In the genomic region with DNA sequence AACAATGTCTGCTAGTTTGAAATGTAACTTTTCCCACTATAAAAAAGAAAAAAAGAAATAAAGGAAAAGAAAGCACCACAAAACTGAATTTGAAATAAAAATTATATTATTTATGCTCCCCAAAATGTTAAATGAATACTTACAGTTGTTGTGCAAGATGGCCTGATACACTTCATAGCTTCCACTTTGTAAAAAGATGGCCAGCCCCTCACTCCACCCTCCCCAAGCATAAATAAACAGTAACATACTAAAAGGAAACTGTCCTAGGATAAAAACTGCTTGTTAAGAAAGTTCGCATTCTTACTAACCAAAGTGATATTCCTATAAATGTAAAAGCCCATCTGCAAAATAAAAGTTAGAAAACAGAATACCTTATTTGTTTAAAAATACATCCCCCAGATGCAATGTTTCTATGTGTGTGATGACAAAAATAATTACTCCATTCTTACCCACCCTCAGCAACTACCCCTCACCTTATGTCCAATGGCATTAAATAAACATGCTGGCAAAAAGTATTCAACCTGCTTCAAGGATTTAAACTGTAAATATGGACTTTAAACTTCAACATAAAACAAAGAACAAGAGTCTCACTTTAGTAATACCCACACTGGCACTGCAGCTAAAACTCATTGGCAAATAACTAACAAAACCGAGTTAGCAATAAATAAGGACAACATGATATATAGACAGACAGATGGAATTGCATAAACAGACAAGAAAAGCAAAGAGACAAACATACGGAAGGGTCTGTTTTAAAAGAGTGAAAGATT, we compare ENCODE assay signal across 1 cellular context.
TF ChIP-seq lines count a peak whose summit lies in the region.

No MANE protein-coding gene starts in this region.

TF ChIP-seq in A549, 52 proteins besides CTCF, POLR2A, EP300 and RAD21 (continued from another document):
- TF ChIP-seq, protein P1, sequence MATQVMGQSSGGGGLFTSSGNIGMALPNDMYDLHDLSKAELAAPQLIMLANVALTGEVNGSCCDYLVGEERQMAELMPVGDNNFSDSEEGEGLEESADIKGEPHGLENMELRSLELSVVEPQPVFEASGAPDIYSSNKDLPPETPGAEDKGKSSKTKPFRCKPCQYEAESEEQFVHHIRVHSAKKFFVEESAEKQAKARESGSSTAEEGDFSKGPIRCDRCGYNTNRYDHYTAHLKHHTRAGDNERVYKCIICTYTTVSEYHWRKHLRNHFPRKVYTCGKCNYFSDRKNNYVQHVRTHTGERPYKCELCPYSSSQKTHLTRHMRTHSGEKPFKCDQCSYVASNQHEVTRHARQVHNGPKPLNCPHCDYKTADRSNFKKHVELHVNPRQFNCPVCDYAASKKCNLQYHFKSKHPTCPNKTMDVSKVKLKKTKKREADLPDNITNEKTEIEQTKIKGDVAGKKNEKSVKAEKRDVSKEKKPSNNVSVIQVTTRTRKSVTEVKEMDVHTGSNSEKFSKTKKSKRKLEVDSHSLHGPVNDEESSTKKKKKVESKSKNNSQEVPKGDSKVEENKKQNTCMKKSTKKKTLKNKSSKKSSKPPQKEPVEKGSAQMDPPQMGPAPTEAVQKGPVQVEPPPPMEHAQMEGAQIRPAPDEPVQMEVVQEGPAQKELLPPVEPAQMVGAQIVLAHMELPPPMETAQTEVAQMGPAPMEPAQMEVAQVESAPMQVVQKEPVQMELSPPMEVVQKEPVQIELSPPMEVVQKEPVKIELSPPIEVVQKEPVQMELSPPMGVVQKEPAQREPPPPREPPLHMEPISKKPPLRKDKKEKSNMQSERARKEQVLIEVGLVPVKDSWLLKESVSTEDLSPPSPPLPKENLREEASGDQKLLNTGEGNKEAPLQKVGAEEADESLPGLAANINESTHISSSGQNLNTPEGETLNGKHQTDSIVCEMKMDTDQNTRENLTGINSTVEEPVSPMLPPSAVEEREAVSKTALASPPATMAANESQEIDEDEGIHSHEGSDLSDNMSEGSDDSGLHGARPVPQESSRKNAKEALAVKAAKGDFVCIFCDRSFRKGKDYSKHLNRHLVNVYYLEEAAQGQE (IDR thresholded peaks at IDR 0.05): no peak
- TF ChIP-seq CHD4 (IDR thresholded peaks at IDR 0.05; ENCODE audit: borderline replicate concordance) (no peak), PHF8 (IDR thresholded peaks at IDR 0.05; ENCODE audit: borderline replicate concordance, low read depth) (no peak), ZFP36 (IDR thresholded peaks at IDR 0.05; ENCODE audit: borderline replicate concordance, partially characterized antibody) (no peak), JUNB (IDR thresholded peaks at IDR 0.05) (no peak), ZSCAN20 (CRISPR knock-in tag; IDR thresholded peaks at IDR 0.05) (no peak), MAZ (IDR thresholded peaks at IDR 0.05; ENCODE audit: borderline replicate concordance, low read depth, low read length) (no peak), ZNF302 (CRISPR knock-in tag; IDR thresholded peaks at IDR 0.05) (no peak)
